8 cellular contexts compared by ENCODE assay signal in the genomic region with DNA sequence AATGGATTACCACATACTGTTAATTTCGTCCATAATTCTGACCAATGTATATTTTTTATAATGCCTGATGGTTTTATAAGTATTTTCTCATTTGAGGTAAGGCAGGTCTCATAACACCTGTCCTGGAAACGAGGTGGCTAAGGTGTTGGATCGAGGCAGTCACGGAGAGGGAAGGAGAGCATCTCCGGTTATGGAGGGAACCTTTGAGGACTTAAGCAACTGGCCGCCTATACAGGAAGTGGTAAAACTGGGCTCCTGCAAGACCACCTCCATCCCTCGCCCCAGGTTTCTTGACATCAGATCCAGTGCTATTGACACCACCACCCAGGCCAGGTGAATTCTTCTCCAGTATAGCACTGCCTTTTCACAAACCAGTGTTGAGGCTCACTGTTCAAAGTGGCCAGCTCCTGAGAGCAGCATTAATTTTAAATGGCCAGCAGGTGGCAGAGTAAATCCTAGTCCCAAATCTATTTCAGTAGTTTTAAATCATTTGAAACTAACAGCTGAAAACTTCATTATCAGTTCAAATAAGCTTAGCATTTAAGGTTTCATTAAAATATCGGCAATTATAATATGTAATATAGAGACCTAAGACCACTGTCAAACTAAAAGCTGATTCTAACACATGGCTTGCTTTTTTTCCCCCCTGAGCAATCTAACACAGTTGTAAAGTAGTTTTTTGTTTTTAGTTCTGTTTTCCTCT.
DNase-seq lines count a peak whose midpoint lies in the region; ATAC-seq and TF ChIP-seq lines count a peak whose summit lies in the region.

No MANE protein-coding gene starts in this region.

- H3K36me3 ChIP-seq in smooth muscle cell (ENCODE audit: low read depth): no peaks in the 10 kb centered on the region

- H3K27ac ChIP-seq in smooth muscle cell (ENCODE audit: low read depth): no peak overlapping the region

- DNase-seq in AG08396 (ENCODE audit: low spot score) (peak; percentile 51), GM10266 (ENCODE audit: extremely low spot score) (peak; percentile 48), NCI-H2227 (lab: John Stamatoyannopoulos, UW; ENCODE audit: unreplicated experiment) (peak; percentile 42), astrocyte of the cerebellum (ENCODE audit: low read depth) (peak; percentile 48), iPS DF 4.7 (ENCODE audit: extremely low read depth, low spot score) (peak; percentile 53), smooth muscle cell (lab: John Stamatoyannopoulos, UW; ENCODE audit: unreplicated experiment) (no peak)

- peak overlapping the region; percentile 49 for H3K4me2 ChIP-seq in smooth muscle cell

- no peaks in the 10 kb centered on the region for H3K9me3 ChIP-seq in smooth muscle cell (replicated peaks; ENCODE audit: low read depth)

- H4K20me1 ChIP-seq in smooth muscle cell (ENCODE audit: low read depth): no peaks in the 10 kb centered on the region

- no peaks in the 10 kb centered on the region for H3K27me3 ChIP-seq in smooth muscle cell (ENCODE audit: low read depth)

- H3F3A ChIP-seq in smooth muscle cell (ENCODE audit: low read depth): no peaks in the 10 kb centered on the region

- peaks cover 60% of the 10 kb centered on the region for H3K4me1 ChIP-seq in smooth muscle cell (ENCODE audit: low read depth)

- in situ Hi-C loops in astrocyte of the cerebellum (cut with HindIII; ENCODE audit: low sequenced_read_pairs): no loop called here

- peak; percentile 57 for ATAC-seq in HG03064 (IDR thresholded peaks at IDR 0.05; ENCODE audit: low read depth, unreplicated experiment)
- no peak for ATAC-seq in GM21447 (IDR thresholded peaks at IDR 0.05; ENCODE audit: unreplicated experiment)

- H2AFZ ChIP-seq in smooth muscle cell (ENCODE audit: low read depth): peak overlapping the region; percentile 67

- peak overlapping the region; percentile 1 for H3K9ac ChIP-seq in smooth muscle cell (ENCODE audit: low read depth)

- TF ChIP-seq CTCF in GM10266 (IDR thresholded peaks at IDR 0.05; ENCODE audit: control insufficient read depth, insufficient read depth, low read depth, missing control alignments): peak; percentile 71
- TF ChIP-seq CTCF in astrocyte of the cerebellum (IDR thresholded peaks at IDR 0.05; ENCODE audit: low read depth, low read length, missing control alignments): peak; percentile 59
- TF ChIP-seq CTCF in smooth muscle cell (IDR thresholded peaks at IDR 0.05; ENCODE audit: borderline replicate concordance, insufficient read depth, poor library complexity, severe bottlenecking): peak; percentile 71

- WGBS in smooth muscle cell (ENCODE audit: low lambda C conversion rate): 56% methylated on average over 8 of the region's 8 CpGs

- no peaks in the 10 kb centered on the region for H3K79me2 ChIP-seq in smooth muscle cell (ENCODE audit: low read depth)

- H3K4me3 ChIP-seq in astrocyte of the cerebellum (ENCODE audit: low read depth, low read length) (no peak overlapping the region), smooth muscle cell (no peak overlapping the region)
